ENCODE assay signal across 10 cellular contexts in genomic region chr17:77316191-77316641, GRCh38.
DNase-seq lines count a peak whose midpoint lies in the region; ATAC-seq and TF ChIP-seq lines count a peak whose summit lies in the region.
"Had no signal": no experiment of that assay in that cellular context is flagged by ENCODE, and none has a peak within 500 bp of the region (broad histone marks: within the 10 kb centered on the region; RNA-seq: fewer than 3 reads in every experiment).

No MANE protein-coding gene starts in this region.

- H2AFZ ChIP-seq in trophoblast cell (ENCODE audit: insufficient read depth, low read length, poor library complexity) = no peak overlapping the region

- peak overlapping the region; percentile 67 for H4K91ac ChIP-seq in trophoblast cell (ENCODE audit: low read depth, low read length)

- peak overlapping the region; percentile 13 for H2BK12ac ChIP-seq in trophoblast cell (ENCODE audit: low read length)

- H3K4me2 ChIP-seq in trophoblast cell (ENCODE audit: low read length) = no peak overlapping the region

- peaks cover 43% of the 10 kb centered on the region for H3K4me1 ChIP-seq in RWPE2 (ENCODE audit: insufficient read depth, poor library complexity, severe bottlenecking)
- H3K4me1 ChIP-seq in trophoblast cell (ENCODE audit: control insufficient read depth in 1 of 2, insufficient read depth in 2 of 2, low read length in 2 of 2) = peaks cover 39 to 49% of the 10 kb centered on the region in 2 experiments

- no peak overlapping the region for H4K12ac ChIP-seq in trophoblast cell (ENCODE audit: low read depth, low read length)

- no peak overlapping the region for H3K4ac ChIP-seq in trophoblast cell (ENCODE audit: low read depth, low read length)

- TF ChIP-seq CTCF in CD14-positive monocyte (IDR thresholded peaks at IDR 0.05) (no peak), RWPE2 (IDR thresholded peaks at IDR 0.05; ENCODE audit: poor library complexity, severe bottlenecking) (no peak), fibroblast of pulmonary artery (IDR thresholded peaks at IDR 0.05; ENCODE audit: low read length, missing control alignments) (no peak)

- peaks cover 25% of the 10 kb centered on the region for H3K79me1 ChIP-seq in trophoblast cell (ENCODE audit: low read length)

- no peak overlapping the region for H3K23ac ChIP-seq in trophoblast cell (ENCODE audit: low read length)

- H3K4me3 ChIP-seq in RWPE2 (ENCODE audit: severe bottlenecking) (no peak overlapping the region), fibroblast of pulmonary artery (replicated peaks; ENCODE audit: low read depth, low read length) (no peak overlapping the region), trophoblast cell (ENCODE audit: low read depth, low read length) (no peak overlapping the region)

- H3K36me3 Mint-ChIP-seq in CD14-positive monocyte = no peaks in the 10 kb centered on the region
- no peaks in the 10 kb centered on the region for H3K36me3 Mint-ChIP-seq in activated CD4-positive, alpha-beta T cell treated with anti-CD3 and anti-CD28 coated beads, Interleukin-2, amount 10 ng/mL, durations not matched to agents 7 days and 5 days (ENCODE audit: low read depth)

- peaks cover 0 to 3% (median 2%) of the 10 kb centered on the region in 3 donors for H3K27me3 Mint-ChIP-seq in CD14-positive monocyte (ENCODE audit: low read depth in 3 of 3)
- H3K27me3 Mint-ChIP-seq in activated CD4-positive, alpha-beta T cell treated with anti-CD3 and anti-CD28 coated beads, Interleukin-2, amount 10 ng/mL, durations not matched to agents 7 days and 5 days = peaks cover 5% of the 10 kb centered on the region

- ATAC-seq in RWPE2 (ENCODE audit: low read depth) (peak; percentile 43; the same call in 2 of the 3 replicates), HG02981 (IDR thresholded peaks at IDR 0.05; ENCODE audit: unreplicated experiment) (no peak), HG02678 (IDR thresholded peaks at IDR 0.05; ENCODE audit: unreplicated experiment) (no peak)

- no peak overlapping the region for H2BK120ac ChIP-seq in trophoblast cell (ENCODE audit: insufficient read depth, low read length, poor library complexity)

- H3K27me3 ChIP-seq in RWPE2 (ENCODE audit: insufficient read depth, poor library complexity, severe bottlenecking) (no peaks in the 10 kb centered on the region), trophoblast cell (ENCODE audit: insufficient read depth, low read length) (no peaks in the 10 kb centered on the region)

- H2AK5ac ChIP-seq in trophoblast cell (ENCODE audit: low read length) = peak overlapping the region; percentile 31

- H3K4me3 Mint-ChIP-seq in CD14-positive monocyte = peak overlapping the region; percentile 26 to 34
- no peak overlapping the region for H3K4me3 Mint-ChIP-seq in activated CD4-positive, alpha-beta T cell treated with anti-CD3 and anti-CD28 coated beads, Interleukin-2, amount 10 ng/mL, durations not matched to agents 7 days and 5 days

- peak; percentile 25 for DNase-seq in CD14-positive monocyte (ENCODE audit: low spot score)
- DNase-seq in RWPE2 (ENCODE audit: low spot score) = peak; percentile 84
- peak; percentile 72 for DNase-seq in fibroblast of pulmonary artery (ENCODE audit: low read depth)
- peak in 1 of 2 donors; percentile 37 for DNase-seq in trophoblast cell
- no peak for DNase-seq in activated CD4-positive, alpha-beta T cell treated with anti-CD3 and anti-CD28 coated beads, Interleukin-2, amount 10 ng/mL, durations not matched to agents 7 days and 5 days
- no peak for DNase-seq in DMS53 treated with DMSO at 0.1 percent for 48 hours (lab: John Stamatoyannopoulos, UW; ENCODE audit: unreplicated experiment)
- DNase-seq: DMS79 had no signal

- POLR2A ChIA-PET in activated CD4-positive, alpha-beta T cell treated with anti-CD3 and anti-CD28 coated beads, Interleukin-2, amount 10 ng/mL, durations not matched to agents 7 days and 5 days (lab: Charles Lee) = no interaction called here

- no peaks in the 10 kb centered on the region for H3K9me3 ChIP-seq in RWPE2 (ENCODE audit: severe bottlenecking)
- no peaks in the 10 kb centered on the region for H3K9me3 ChIP-seq in trophoblast cell (ENCODE audit: insufficient read depth, low read depth, low read length)

- H2BK5ac ChIP-seq in trophoblast cell (ENCODE audit: low read depth, low read length, poor library complexity) = peak overlapping the region; percentile 11

- peaks cover 0 to 3% (median 0%) of the 10 kb centered on the region in 7 donors for H3K9me3 Mint-ChIP-seq in CD14-positive monocyte
- no peaks in the 10 kb centered on the region for H3K9me3 Mint-ChIP-seq in activated CD4-positive, alpha-beta T cell treated with anti-CD3 and anti-CD28 coated beads, Interleukin-2, amount 10 ng/mL, durations not matched to agents 7 days and 5 days
- H3K9me3 Mint-ChIP-seq: activated T-helper 2 cell treated with anti-CD3 and anti-CD28 coated beads, Interferon-gamma antibody, Interleukin-2, Interleukin-4, amounts not matched to agents 10 μg/mL and 5 μg/mL and 100 μg/mL, durations not matched to agents 14 hours and 24 hours and 36 hours had no signal

- H3K14ac ChIP-seq in trophoblast cell (ENCODE audit: low read length) = no peak overlapping the region

- CTCF ChIA-PET in activated CD4-positive, alpha-beta T cell treated with anti-CD3 and anti-CD28 coated beads, Interleukin-2, amount 10 ng/mL, durations not matched to agents 7 days and 5 days (lab: Charles Lee) = no interaction called here

- peak overlapping the region; percentile 98 for H3K27ac ChIP-seq in RWPE2 (ENCODE audit: poor library complexity, severe bottlenecking)
- peak overlapping the region; percentile 39 for H3K27ac ChIP-seq in trophoblast cell (ENCODE audit: low read depth, low read length)

- peak overlapping the region; percentile 15 for H3K18ac ChIP-seq in trophoblast cell (ENCODE audit: low read length)

- peak overlapping the region in 5 of 7 donors; percentile 20 to 81 (median 70) for H3K27ac Mint-ChIP-seq in CD14-positive monocyte
- H3K27ac Mint-ChIP-seq in activated CD4-positive, alpha-beta T cell treated with anti-CD3 and anti-CD28 coated beads, Interleukin-2, amount 10 ng/mL, durations not matched to agents 7 days and 5 days = no peak overlapping the region
- H3K27ac Mint-ChIP-seq: activated T-helper 2 cell treated with anti-CD3 and anti-CD28 coated beads, Interferon-gamma antibody, Interleukin-2, Interleukin-4, amounts not matched to agents 10 μg/mL and 5 μg/mL and 100 μg/mL, durations not matched to agents 14 hours and 24 hours and 36 hours had no signal

- peak overlapping the region; percentile 1 for H4K8ac ChIP-seq in trophoblast cell (ENCODE audit: low read depth, low read length)

- intact Hi-C loops in CD14-positive monocyte (cut with micrococcal nuclease) = loop anchor here (5.0 kb wide), 1 partner anchor 34 kb away; no protein-coding TSS in a partner anchor

- H3K36me3 ChIP-seq in RWPE2 (ENCODE audit: low read depth) (peaks cover 72% of the 10 kb centered on the region), trophoblast cell (ENCODE audit: control insufficient read depth in 1 of 2, insufficient read depth in 2 of 2, low read length in 2 of 2) (peaks cover 2 to 8% of the 10 kb centered on the region in 2 experiments)

- no CpG with 5 or more reads among the region's 14 CpGs for WGBS in trophoblast cell (ENCODE audit: extremely low coverage, insufficient coverage, insufficient read length)

- H3K4me1 Mint-ChIP-seq in CD14-positive monocyte = peaks cover 59% of the 10 kb centered on the region
- H3K4me1 Mint-ChIP-seq in activated CD4-positive, alpha-beta T cell treated with anti-CD3 and anti-CD28 coated beads, Interleukin-2, amount 10 ng/mL, durations not matched to agents 7 days and 5 days = peaks cover 17% of the 10 kb centered on the region

- H3K9ac ChIP-seq in trophoblast cell (ENCODE audit: low read length) = no peak overlapping the region

- peaks cover 3% of the 10 kb centered on the region for H3K79me2 ChIP-seq in trophoblast cell (ENCODE audit: control insufficient read depth, insufficient read depth, low read length, poor library complexity)

Comparison
In these comparisons a context has a peak if more than half of its experiments do, and no peak if none do; other contexts are left out.
1. DNase-seq: peak in CD14-positive monocyte (single experiment), RWPE2 (single experiment) and fibroblast of pulmonary artery (single experiment); none in activated CD4-positive, alpha-beta T cell treated with anti-CD3 and anti-CD28 coated beads, Interleukin-2, amount 10 ng/mL, durations not matched to agents 7 days and 5 days (single experiment) and DMS53 treated with DMSO at 0.1 percent for 48 hours (single experiment).